In the genomic region with DNA sequence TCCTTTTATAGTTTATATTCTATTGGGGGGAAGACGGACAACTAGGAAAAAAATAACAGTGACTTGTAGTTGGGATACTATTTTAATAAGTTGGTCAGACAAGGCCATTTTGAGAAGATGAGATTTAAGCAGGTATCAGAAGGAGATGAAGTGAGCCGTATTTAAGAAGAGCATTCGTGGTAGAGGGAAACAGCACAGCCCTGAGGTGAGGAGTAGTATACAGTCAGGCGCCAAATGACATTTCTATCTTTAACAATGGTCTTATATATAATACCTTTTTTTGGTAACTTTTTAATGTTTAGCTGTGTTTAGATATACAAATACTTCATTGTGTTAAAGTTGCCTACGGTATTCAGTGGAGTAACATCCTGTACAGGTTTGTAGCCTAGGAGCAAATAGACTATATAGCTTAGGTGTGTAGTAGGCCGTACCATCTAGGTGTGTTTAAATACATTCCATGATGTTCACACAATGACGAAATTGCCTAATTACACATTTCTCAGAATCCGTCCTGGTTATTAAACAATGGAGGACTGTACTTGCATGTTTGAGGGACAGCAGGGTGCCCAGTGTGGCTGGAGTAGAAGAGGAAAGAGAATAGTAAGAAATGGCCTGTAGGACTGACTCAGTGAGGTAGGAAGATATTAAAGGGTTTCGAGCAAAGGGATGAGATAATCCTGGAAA, we compare ENCODE assay signal across 8 cellular contexts. TPM values are rescaled to one million over a fixed set of nuclear protein-coding genes. Genes with fewer than 3 reads are reported as not detected.
DNase-seq lines count a peak whose midpoint lies in the region; ATAC-seq and TF ChIP-seq lines count a peak whose summit lies in the region.

No MANE protein-coding gene starts in this region.

- peaks cover 0 to 5% of the 10 kb centered on the region in 2 donors for H3K9me3 Mint-ChIP-seq in activated naive CD4-positive, alpha-beta T cell treated with anti-CD3 and anti-CD28 coated beads, Interleukin-2, amount 50 U/mL, for 72 hours

- peak overlapping the region; percentile 96 for H3K27ac Mint-ChIP-seq in activated naive CD4-positive, alpha-beta T cell treated with anti-CD3 and anti-CD28 coated beads, Interleukin-2, amount 50 U/mL, for 72 hours

- no peak for ATAC-seq in activated naive CD4-positive, alpha-beta T cell treated with anti-CD3 and anti-CD28 coated beads, Interleukin-2, amount 50 U/mL, for 72 hours

- H3K9me3 ChIP-seq in HUES48 (ENCODE audit: control insufficient read depth, insufficient read depth, low read length) = no peaks in the 10 kb centered on the region

- 57% methylated on average over 9 of the region's 9 CpGs for WGBS in urinary bladder

- H3K9ac ChIP-seq in HUES48 (ENCODE audit: low read depth, low read length) = peak overlapping the region; percentile 84; the same call in 1 of the 2 replicates

- no peak for DNase-seq in activated naive CD4-positive, alpha-beta T cell treated with anti-CD3 and anti-CD28 coated beads, Interleukin-2, amount 50 U/mL, for 72 hours (ENCODE audit: low spot score in 2 of 2)
- no peak for DNase-seq in kidney epithelial cell (ENCODE audit: low read depth)
- DNase-seq in AG08395 (ENCODE audit: low spot score) = no peak
- no peak for DNase-seq in NCI-H2171 (lab: John Stamatoyannopoulos, UW)
- DNase-seq in NCI-H2227 (lab: John Stamatoyannopoulos, UW; ENCODE audit: unreplicated experiment) = no peak

- H3K27ac ChIP-seq in C4-2B = no peak overlapping the region
- peak overlapping the region; percentile 92 for H3K27ac ChIP-seq in HUES48 (ENCODE audit: low read depth, low read length)
- no peak overlapping the region for H3K27ac ChIP-seq in urinary bladder (ENCODE audit: low read depth)

- peak; percentile 20 for TF ChIP-seq CTCF in C4-2B (conservative IDR thresholded peaks at IDR 0.05)
- TF ChIP-seq CTCF in kidney epithelial cell (IDR thresholded peaks at IDR 0.05; ENCODE audit: insufficient read depth, low read length, poor library complexity, severe bottlenecking) = no peak

- peaks cover 24 to 30% of the 10 kb centered on the region in 2 donors for H3K36me3 Mint-ChIP-seq in activated naive CD4-positive, alpha-beta T cell treated with anti-CD3 and anti-CD28 coated beads, Interleukin-2, amount 50 U/mL, for 72 hours

- H3K4me3 ChIP-seq in HUES48 (ENCODE audit: low read depth, low read length) (peak overlapping the region; percentile 71), kidney epithelial cell (ENCODE audit: low read depth, low read length) (peak overlapping the region; percentile 96), urinary bladder (ENCODE audit: low read depth, low read length) (peak overlapping the region; percentile 79)

- no peaks in the 10 kb centered on the region for H3K27me3 ChIP-seq in HUES48 (ENCODE audit: control insufficient read depth, insufficient read depth, low read length)
- no peaks in the 10 kb centered on the region for H3K27me3 ChIP-seq in kidney epithelial cell (ENCODE audit: control insufficient read depth, insufficient read depth, low read length)

- peaks cover 5% of the 10 kb centered on the region; the same call in 1 of the 2 replicates for H3K4me1 ChIP-seq in HUES48 (ENCODE audit: control insufficient read depth, insufficient read depth, low read length)
- peaks cover 1% of the 10 kb centered on the region for H3K4me1 ChIP-seq in urinary bladder (ENCODE audit: insufficient read depth)

- H3K36me3 ChIP-seq in HUES48 (ENCODE audit: control insufficient read depth, insufficient read depth, low read length) = peaks cover 12% of the 10 kb centered on the region
- H3K36me3 ChIP-seq in kidney epithelial cell (ENCODE audit: control insufficient read depth, insufficient read depth, low read length) = no peaks in the 10 kb centered on the region
- no peaks in the 10 kb centered on the region for H3K36me3 ChIP-seq in urinary bladder (ENCODE audit: insufficient read depth)

RNA-seq across cellular contexts. Expression of gene NKTR, which starts 1.6 kb away (rescaled TPM):
- total RNA-seq in activated naive CD4-positive, alpha-beta T cell treated with anti-CD3 and anti-CD28 coated beads, Interleukin-2, amount 50 U/mL, for 72 hours = 100 to 1,000 TPM in 1 of 2 donors, 10 to 100 TPM in 1; 97.7 to 157 TPM
- total RNA-seq in kidney epithelial cell = 29.8 and 34.9 TPM in 2 replicates
- total RNA-seq in urinary bladder = 367 TPM
- 19.9 TPM for polyA plus RNA-seq in urinary bladder

RNA-seq across cellular contexts. Expression of gene SS18L2, which starts 11.4 kb away (rescaled TPM):
- total RNA-seq in activated naive CD4-positive, alpha-beta T cell treated with anti-CD3 and anti-CD28 coated beads, Interleukin-2, amount 50 U/mL, for 72 hours = 10 to 100 TPM; 47.7 to 58.3 TPM
- total RNA-seq in kidney epithelial cell = 31.6 and 31.8 TPM in 2 replicates
- total RNA-seq in urinary bladder = 22.2 TPM
- 29.5 TPM for polyA plus RNA-seq in urinary bladder

RNA-seq across cellular contexts. Expression of gene SEC22C, which starts 20.3 kb away (rescaled TPM):
- 10 to 100 TPM; 37.6 to 42.3 TPM for total RNA-seq in activated naive CD4-positive, alpha-beta T cell treated with anti-CD3 and anti-CD28 coated beads, Interleukin-2, amount 50 U/mL, for 72 hours
- total RNA-seq in kidney epithelial cell (63.8 and 73.3 TPM in 2 replicates), urinary bladder (57.8 TPM)
- polyA plus RNA-seq in urinary bladder = 46.0 TPM

RNA-seq across cellular contexts. Expression of gene ZBTB47, which starts 51.5 kb away (rescaled TPM):
- 1 to 10 TPM in 1 of 2 donors, under 1 TPM in 1; 0.34 to 1.8 TPM for total RNA-seq in activated naive CD4-positive, alpha-beta T cell treated with anti-CD3 and anti-CD28 coated beads, Interleukin-2, amount 50 U/mL, for 72 hours
- total RNA-seq in kidney epithelial cell = 8.8 and 11.1 TPM in 2 replicates
- 17.1 TPM for total RNA-seq in urinary bladder
- 48.2 TPM for polyA plus RNA-seq in urinary bladder
